Comparison of ENCODE assay signal across 26 cellular contexts in genomic region chrX:143296521-143296920, GRCh38.
A peak's percentile ranks its signal among the peaks of the same experiment; 100 is the strongest.
DNase-seq lines count a peak whose midpoint lies in the region; ATAC-seq and TF ChIP-seq lines count a peak whose summit lies in the region.
"Had no signal": no experiment of that assay in that cellular context is flagged by ENCODE, and none has a peak within 500 bp of the region (broad histone marks: within the 10 kb centered on the region; RNA-seq: fewer than 3 reads in every experiment).

No MANE protein-coding gene starts in this region.

- H3K27me3 ChIP-seq in aorta (ENCODE audit: control insufficient read depth in 1 of 2, insufficient read depth in 2 of 2, low read length in 1 of 2): no peaks in the 10 kb centered on the region
- H3K27me3 ChIP-seq: cardiac muscle cell, esophagus squamous epithelium, stomach, thyroid gland had no signal

- DNase-seq in NCI-H345 (lab: John Stamatoyannopoulos, UW) (peak; percentile 30), NCI-H345 treated with DMSO at 0.1 percent for 48 hours (lab: John Stamatoyannopoulos, UW; ENCODE audit: unreplicated experiment) (no peak), NCI-H510A (lab: John Stamatoyannopoulos, UW) (peak; percentile 5), SHP77 (lab: John Stamatoyannopoulos, UW) (peak; percentile 48 to 57), aorta (no peak), erythroblast (lab: John Stamatoyannopoulos, UW) (no peak), NCI-H2227 treated with DMSO at 0.1 percent for 48 hours (lab: John Stamatoyannopoulos, UW) (no peak)
- DNase-seq: activated CD4-positive, alpha-beta memory T cell treated with anti-CD3 and anti-CD28 coated beads, Interleukin-2, amount 10 ng/mL, durations not matched to agents 7 days and 5 days; activated CD4-positive, CD25-positive, alpha-beta regulatory T cell treated with anti-CD3 and anti-CD28 coated beads, Interleukin-2, amount 50 U/mL, for 72 hours; anterior cingulate cortex; CD8-positive, alpha-beta T cell; DND-41; esophagus squamous epithelium; foreskin melanocyte; mammary epithelial cell; NCI-H446; right cardiac atrium; RPMI8226; stimulated activated CD4-positive, alpha-beta T cell treated with anti-CD3 and anti-CD28 coated beads, Interleukin-2, amount 100 ng/mL, for 24 hours; stomach; thyroid gland had no signal

- intact Hi-C loops in aorta (cut with DNase I): no loop called here

- ATAC-seq in aorta (ENCODE audit: low FRiP score) (no peak), HG03354 (IDR thresholded peaks at IDR 0.05; ENCODE audit: poor library complexity, severe bottlenecking, unreplicated experiment) (no peak)
- ATAC-seq: A549; CD8-positive, alpha-beta T cell; right cardiac atrium had no signal

- no peak for TF ChIP-seq POLR2A in erythroblast (IDR thresholded peaks at IDR 0.05; ENCODE audit: low read length)

- no peak overlapping the region for H3K27ac ChIP-seq in aorta (ENCODE audit: low read depth in 1 of 2, low read length in 2 of 2)
- H3K27ac ChIP-seq: A549, cardiac muscle cell, esophagus squamous epithelium, SK-N-MC, stomach, thyroid gland had no signal

- WGBS in aorta, 2 donors: 76 to 90% methylated on average over 1 of the region's 1 CpG

- no peaks in the 10 kb centered on the region for H3K36me3 ChIP-seq in aorta (ENCODE audit: control insufficient read depth in 1 of 2, insufficient read depth in 2 of 2, low read length in 1 of 2)
- H3K36me3 ChIP-seq: cardiac muscle cell, esophagus squamous epithelium, HAP-1, stomach, thyroid gland had no signal

- H3K4me1 ChIP-seq in aorta (ENCODE audit: control insufficient read depth in 1 of 2, insufficient read depth in 2 of 2, low read length in 2 of 2): no peaks in the 10 kb centered on the region
- H3K4me1 ChIP-seq: A549, esophagus squamous epithelium, HAP-1, thyroid gland had no signal

- H3K4me3 ChIP-seq in aorta (ENCODE audit: low read length in 2 of 2): no peak overlapping the region
- H3K4me3 ChIP-seq: A549, cardiac muscle cell, esophagus squamous epithelium, HAP-1, SK-N-MC, stomach, thyroid gland had no signal

- H3K9me3 ChIP-seq in aorta (ENCODE audit: control insufficient read depth, low read length): no peaks in the 10 kb centered on the region
- H3K9me3 ChIP-seq: A549, esophagus squamous epithelium, HAP-1, stomach, thyroid gland had no signal

Comparison
In these comparisons a context has a peak if more than half of its experiments do, and no peak if none do; other contexts are left out.
1. DNase-seq: peak in NCI-H345 (single experiment), NCI-H510A (single experiment) and SHP77 (2 of 2); none in NCI-H345 treated with DMSO at 0.1 percent for 48 hours (single experiment), aorta (0 of 2), erythroblast (0 of 2) and NCI-H2227 treated with DMSO at 0.1 percent for 48 hours (single experiment).